ENCODE assay signal across 9 cellular contexts in the genomic region with DNA sequence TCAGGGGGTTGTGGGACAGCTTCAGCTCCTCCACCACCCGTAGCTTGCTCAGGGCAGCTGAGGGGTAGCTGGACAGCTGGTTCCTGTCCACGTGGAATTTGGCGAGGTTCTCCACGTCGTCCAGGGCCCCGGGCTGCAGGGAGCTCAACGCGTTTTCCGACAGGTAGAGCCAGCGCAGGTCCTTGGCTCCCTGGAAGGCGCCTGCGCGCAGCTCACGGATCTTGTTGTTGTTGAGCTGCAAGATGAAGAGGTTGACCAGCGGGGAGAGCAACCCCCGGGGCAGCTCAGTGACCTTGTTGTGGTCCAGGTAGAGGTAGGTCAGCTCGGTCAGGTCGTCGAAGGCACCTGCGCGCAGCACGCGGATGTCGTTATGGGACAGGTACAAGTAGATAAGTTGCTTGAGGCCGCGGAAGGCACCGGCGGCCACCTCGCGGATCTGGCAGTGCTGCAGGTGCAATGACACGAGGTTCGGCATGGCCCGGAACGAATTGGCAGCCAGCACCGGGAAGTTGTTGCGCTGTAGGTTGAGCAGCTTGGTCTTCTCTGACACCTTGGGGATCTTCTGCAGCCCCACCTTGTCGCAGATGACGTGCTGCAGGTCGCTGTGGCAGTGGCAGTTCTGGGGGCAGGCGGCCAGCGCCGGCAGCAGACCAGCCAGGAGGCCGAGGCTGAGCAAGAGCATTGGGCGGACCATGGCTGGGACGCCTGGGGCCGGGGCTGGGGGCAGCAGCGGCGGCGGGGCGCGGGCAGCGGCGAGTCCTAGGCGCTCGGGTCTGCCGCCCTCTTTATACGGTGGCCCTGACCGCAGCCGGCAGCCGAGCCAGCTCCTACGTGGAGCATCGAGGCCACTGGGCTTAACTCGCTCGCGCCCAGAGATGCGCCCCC. TPM values are rescaled to one million over a fixed set of nuclear protein-coding genes. Genes with fewer than 3 reads are reported as not detected.
DNase-seq lines count a peak whose midpoint lies in the region; ATAC-seq and TF ChIP-seq lines count a peak whose summit lies in the region.
"Had no signal": no experiment of that assay in that cellular context is flagged by ENCODE, and none has a peak within 500 bp of the region (broad histone marks: within the 10 kb centered on the region; RNA-seq: fewer than 3 reads in every experiment).

A gene with protein sequence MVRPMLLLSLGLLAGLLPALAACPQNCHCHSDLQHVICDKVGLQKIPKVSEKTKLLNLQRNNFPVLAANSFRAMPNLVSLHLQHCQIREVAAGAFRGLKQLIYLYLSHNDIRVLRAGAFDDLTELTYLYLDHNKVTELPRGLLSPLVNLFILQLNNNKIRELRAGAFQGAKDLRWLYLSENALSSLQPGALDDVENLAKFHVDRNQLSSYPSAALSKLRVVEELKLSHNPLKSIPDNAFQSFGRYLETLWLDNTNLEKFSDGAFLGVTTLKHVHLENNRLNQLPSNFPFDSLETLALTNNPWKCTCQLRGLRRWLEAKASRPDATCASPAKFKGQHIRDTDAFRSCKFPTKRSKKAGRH (minus strand): TSS at position 761 of the 885 bp plus-strand sequence. CDS start 67 bp downstream, at position 694.

- H3K79me2 ChIP-seq in GM23338 (replicated peaks; ENCODE audit: insufficient read depth) = no peaks in the 10 kb centered on the region

- H3K27ac ChIP-seq in GM23338 (ENCODE audit: low read depth) = no peak within 1 kb of the TSS
- no peak within 1 kb of the TSS for H3K27ac ChIP-seq in spleen
- no peak within 1 kb of the TSS for H3K27ac ChIP-seq in thyroid gland

- H3K4me1 ChIP-seq in GM23338 (ENCODE audit: insufficient read depth) = peaks cover 16% of the 10 kb centered on the region; the same call in 1 of the 2 replicates
- H3K4me1 ChIP-seq in spleen = peaks cover 0 to 20% (median 13%) of the 10 kb centered on the region in 6 donors
- peaks cover 0 to 35% of the 10 kb centered on the region in 2 donors for H3K4me1 ChIP-seq in thyroid gland

- peak within 1 kb of the TSS; percentile 74 for H3K4me3 ChIP-seq in GM23338
- peak within 1 kb of the TSS; percentile 4 to 57 (median 20) for H3K4me3 ChIP-seq in spleen
- no peak within 1 kb of the TSS for H3K4me3 ChIP-seq in thyroid gland (replicated peaks in 1 of 3)

- 0 out of 2 replicates have a peak, but pooled peaks cover 4% of the 10 kb centered on the region for H3F3A ChIP-seq in GM23338 (replicated peaks; ENCODE audit: low read depth)

- no peak within 1 kb of the TSS for H3K27ac Mint-ChIP-seq in GM23338
- H3K27ac Mint-ChIP-seq in central memory CD8-positive, alpha-beta T cell (ENCODE audit: low read depth) = no peak within 1 kb of the TSS

- H3K36me3 Mint-ChIP-seq in GM23338 (ENCODE audit: low read depth) = peaks cover 4% of the 10 kb centered on the region; the same call in 1 of the 3 replicates
- peaks cover 2% of the 10 kb centered on the region for H3K36me3 Mint-ChIP-seq in central memory CD8-positive, alpha-beta T cell (ENCODE audit: insufficient read depth)

- peaks cover 34% of the 10 kb centered on the region for H3K27me3 Mint-ChIP-seq in GM23338 (ENCODE audit: insufficient read depth, low read depth, poor library complexity)
- H3K27me3 Mint-ChIP-seq in central memory CD8-positive, alpha-beta T cell = peaks cover 32% of the 10 kb centered on the region

- DNase-seq in GM23338 (ENCODE audit: low spot score) (peak; percentile 53), left kidney (ENCODE audit: low read depth, low spot score) (peak; percentile 49), spleen (peak; percentile 70), RPMI8226 (no peak), epidermal melanocyte (ENCODE audit: insufficient read length, low spot score) (no peak), thyroid gland (no peak)
- DNase-seq in central memory CD8-positive, alpha-beta T cell (ENCODE audit: low spot score in 2 of 2) = no peak
- DNase-seq in stimulated activated CD4-positive, alpha-beta T cell treated with anti-CD3 and anti-CD28 coated beads, Interleukin-4, amount 100 ng/mL, for 1 hour = no peak
- DNase-seq: NCI-H2029 had no signal

- peaks cover 21% of the 10 kb centered on the region for H3K4me1 Mint-ChIP-seq in GM23338
- peaks cover 20% of the 10 kb centered on the region for H3K4me1 Mint-ChIP-seq in central memory CD8-positive, alpha-beta T cell

- ATAC-seq in GM23338 = peak; percentile 69
- ATAC-seq in central memory CD8-positive, alpha-beta T cell (replicated peaks; ENCODE audit: extremely low read depth, poor library complexity, severe bottlenecking) = no peak

- H3K36me3 ChIP-seq in GM23338 (ENCODE audit: insufficient read depth) (no peaks in the 10 kb centered on the region), spleen (peaks cover 0 to 36% (median 0%) of the 10 kb centered on the region in 6 donors), thyroid gland (peaks cover 5 to 22% of the 10 kb centered on the region in 2 donors)

- H3K4me3 Mint-ChIP-seq in GM23338 = peak within 1 kb of the TSS; percentile 72
- H3K4me3 Mint-ChIP-seq in central memory CD8-positive, alpha-beta T cell = peak within 1 kb of the TSS; percentile 48

- no peak for TF ChIP-seq POLR2A in spleen (IDR thresholded peaks at IDR 0.05)
- TF ChIP-seq POLR2A in thyroid gland (IDR thresholded peaks at IDR 0.05) = no peak

- no peaks in the 10 kb centered on the region for H3K9me2 ChIP-seq in GM23338 (ENCODE audit: insufficient read depth)

- intact Hi-C loops in spleen (cut with DNase I; ENCODE audit: low total_unique reads) (no loop called here), thyroid gland (cut with DNase I) (no loop called here)

- 0 out of 2 replicates have a peak within 1 kb of the TSS, but pooled peaks have one; percentile 66 for H2AFZ ChIP-seq in GM23338

- TF ChIP-seq CTCF in GM23338 (conservative IDR thresholded peaks at IDR 0.05; ENCODE audit: low read depth in 2 of 2) = no peak
- TF ChIP-seq CTCF in spleen (IDR thresholded peaks at IDR 0.05 in 8 of 11, conservative IDR thresholded peaks at IDR 0.05 in 3 of 11) = no peak
- TF ChIP-seq CTCF in thyroid gland (IDR thresholded peaks at IDR 0.05) = no peak

- H3K27me3 ChIP-seq in GM23338 (ENCODE audit: insufficient read depth) = peaks cover 34% of the 10 kb centered on the region
- peaks cover 0 to 30% (median 19%) of the 10 kb centered on the region in 7 donors for H3K27me3 ChIP-seq in spleen (replicated peaks in 1 of 7)
- no peaks in the 10 kb centered on the region for H3K27me3 ChIP-seq in thyroid gland

- no peaks in the 10 kb centered on the region; the same call in 2 of the 3 replicates for H3K9me3 Mint-ChIP-seq in GM23338
- H3K9me3 Mint-ChIP-seq in central memory CD8-positive, alpha-beta T cell = no peaks in the 10 kb centered on the region

- H3K9me3 ChIP-seq in spleen (no peaks in the 10 kb centered on the region), thyroid gland (no peaks in the 10 kb centered on the region)

- peak within 1 kb of the TSS; percentile 95 for H3K4me2 ChIP-seq in GM23338

- peaks cover 7% of the 10 kb centered on the region; the same call in 1 of the 2 replicates for H4K20me1 ChIP-seq in GM23338 (replicated peaks; ENCODE audit: insufficient read depth)

- WGBS in spleen, 5 donors = 42 to 59% (median 53%) methylated on average over 50 to 66 of the region's 66 CpGs
- WGBS in thyroid gland, 2 donors = 55 to 74% methylated on average over 20 to 41 of the region's 66 CpGs

TF ChIP-seq in GM23338, 12 proteins besides CTCF, POLR2A, EP300 and RAD21 (continues in another document):
- TF ChIP-seq, protein P1, sequence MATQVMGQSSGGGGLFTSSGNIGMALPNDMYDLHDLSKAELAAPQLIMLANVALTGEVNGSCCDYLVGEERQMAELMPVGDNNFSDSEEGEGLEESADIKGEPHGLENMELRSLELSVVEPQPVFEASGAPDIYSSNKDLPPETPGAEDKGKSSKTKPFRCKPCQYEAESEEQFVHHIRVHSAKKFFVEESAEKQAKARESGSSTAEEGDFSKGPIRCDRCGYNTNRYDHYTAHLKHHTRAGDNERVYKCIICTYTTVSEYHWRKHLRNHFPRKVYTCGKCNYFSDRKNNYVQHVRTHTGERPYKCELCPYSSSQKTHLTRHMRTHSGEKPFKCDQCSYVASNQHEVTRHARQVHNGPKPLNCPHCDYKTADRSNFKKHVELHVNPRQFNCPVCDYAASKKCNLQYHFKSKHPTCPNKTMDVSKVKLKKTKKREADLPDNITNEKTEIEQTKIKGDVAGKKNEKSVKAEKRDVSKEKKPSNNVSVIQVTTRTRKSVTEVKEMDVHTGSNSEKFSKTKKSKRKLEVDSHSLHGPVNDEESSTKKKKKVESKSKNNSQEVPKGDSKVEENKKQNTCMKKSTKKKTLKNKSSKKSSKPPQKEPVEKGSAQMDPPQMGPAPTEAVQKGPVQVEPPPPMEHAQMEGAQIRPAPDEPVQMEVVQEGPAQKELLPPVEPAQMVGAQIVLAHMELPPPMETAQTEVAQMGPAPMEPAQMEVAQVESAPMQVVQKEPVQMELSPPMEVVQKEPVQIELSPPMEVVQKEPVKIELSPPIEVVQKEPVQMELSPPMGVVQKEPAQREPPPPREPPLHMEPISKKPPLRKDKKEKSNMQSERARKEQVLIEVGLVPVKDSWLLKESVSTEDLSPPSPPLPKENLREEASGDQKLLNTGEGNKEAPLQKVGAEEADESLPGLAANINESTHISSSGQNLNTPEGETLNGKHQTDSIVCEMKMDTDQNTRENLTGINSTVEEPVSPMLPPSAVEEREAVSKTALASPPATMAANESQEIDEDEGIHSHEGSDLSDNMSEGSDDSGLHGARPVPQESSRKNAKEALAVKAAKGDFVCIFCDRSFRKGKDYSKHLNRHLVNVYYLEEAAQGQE (IDR thresholded peaks at IDR 0.05; ENCODE audit: unreplicated experiment) = no peak

RNA-seq across cellular contexts. Expression of the gene that starts here (rescaled TPM):
- not detected in 2 replicates for total RNA-seq in GM23338 (2014; rRNA removed; shearing (Covaris generic))
- polyA plus RNA-seq in GM23338 (2016; fragmentation: Nextera tagmentation; extraction: Ambion mirVana) (0.18 TPM in 1 of 2 replicates, not detected in the other), spleen (not detected)
- total RNA-seq in spleen (under 1 TPM in 1 of 7 donors, not detected in 6; 0.39 TPM), thyroid gland (under 1 TPM in 1 of 4 donors, not detected in 3; 0.67 TPM)

Comparison
In these comparisons a context has a peak if more than half of its experiments do, and no peak if none do; other contexts are left out.
1. Peak in DNase-seq, ATAC-seq, H3K4me3 ChIP-seq and H3K4me2 ChIP-seq in GM23338; RNA of the gene not detected or under 1 TPM.
2. Peak in DNase-seq and H3K4me3 ChIP-seq in spleen; RNA of the gene not detected or under 1 TPM.